Comparison of ENCODE assay signal across 1 cellular context in genomic region chr22:28799834-28800307, GRCh38.
TF ChIP-seq lines count a peak whose summit lies in the region.

No MANE protein-coding gene starts in this region.

TF ChIP-seq in K562, 482 proteins besides CTCF, POLR2A, EP300 and RAD21 (continued from another document and continues in another):
- TF ChIP-seq ZBTB12 (CRISPR knock-in tag; IDR thresholded peaks at IDR 0.05) = no peak
- no peak for TF ChIP-seq CCAR2 (IDR thresholded peaks at IDR 0.05; ENCODE audit: low read depth, low read length)
- no peak for TF ChIP-seq MTA2 (IDR thresholded peaks at IDR 0.05; ENCODE audit: low read depth)
- TF ChIP-seq SMC3 (conservative IDR thresholded peaks at IDR 0.05; ENCODE audit: insufficient read depth, low read depth, low read length) = no peak
- no peak for TF ChIP-seq PML (IDR thresholded peaks at IDR 0.05; ENCODE audit: low read length)
- no peak for TF ChIP-seq GATA2 (CRISPR knock-in tag; IDR thresholded peaks at IDR 0.05)
- 0 out of 2 replicates have a peak, but pooled peaks have one; percentile 15 for TF ChIP-seq KLF6 (CRISPR knock-in tag; IDR thresholded peaks at IDR 0.05; ENCODE audit: borderline replicate concordance)
- TF ChIP-seq LCOR (CRISPR knock-in tag; IDR thresholded peaks at IDR 0.05) = 0 out of 2 replicates have a peak, but pooled peaks have one; percentile 47
- TF ChIP-seq MED1 (CRISPR knock-in tag; IDR thresholded peaks at IDR 0.05; ENCODE audit: borderline replicate concordance) = no peak
- TF ChIP-seq ZFP91 (CRISPR knock-in tag; IDR thresholded peaks at IDR 0.05) = no peak
- TF ChIP-seq CEBPZ (IDR thresholded peaks at IDR 0.05; ENCODE audit: borderline replicate concordance, low read depth, low read length) = no peak
- TF ChIP-seq ARHGAP35 (IDR thresholded peaks at IDR 0.05; ENCODE audit: partially characterized antibody) = no peak
- peak; percentile 11; the same call in 1 of the 2 replicates for TF ChIP-seq TFAP4 (CRISPR knock-in tag; IDR thresholded peaks at IDR 0.05; ENCODE audit: borderline replicate concordance)
- peak; percentile 77 for TF ChIP-seq BRD4 (IDR thresholded peaks at IDR 0.05)
- peak; percentile 52; the same call in 1 of the 2 replicates for TF ChIP-seq FOXJ2 (tag; IDR thresholded peaks at IDR 0.05)
- no peak for TF ChIP-seq KDM5B (IDR thresholded peaks at IDR 0.05; ENCODE audit: insufficient replicate concordance, low read depth, low read length)
- peak; percentile 63 for TF ChIP-seq CHD1 (IDR thresholded peaks at IDR 0.05; ENCODE audit: low read length)
- no peak for TF ChIP-seq ATF1 (CRISPR knock-in tag; IDR thresholded peaks at IDR 0.05)
- TF ChIP-seq ATF1 (tag; IDR thresholded peaks at IDR 0.05) = no peak
- TF ChIP-seq ZNF511 (CRISPR knock-in tag; IDR thresholded peaks at IDR 0.05) = no peak
- no peak for TF ChIP-seq BRCA1 (IDR thresholded peaks at IDR 0.05)
- no peak for TF ChIP-seq BRCA1 (CRISPR knock-in tag; IDR thresholded peaks at IDR 0.05)
- no peak for TF ChIP-seq SIRT6 (IDR thresholded peaks at IDR 0.05; ENCODE audit: low read depth, low read length)
- no peak for TF ChIP-seq BHLHE40 (IDR thresholded peaks at IDR 0.05; ENCODE audit: low read length)
- TF ChIP-seq ZNF830 (CRISPR knock-in tag; IDR thresholded peaks at IDR 0.05) = no peak
- no peak for TF ChIP-seq ZBTB1 (CRISPR knock-in tag; IDR thresholded peaks at IDR 0.05; ENCODE audit: borderline replicate concordance, low read depth)
- TF ChIP-seq HMBOX1 (IDR thresholded peaks at IDR 0.05) = no peak
- TF ChIP-seq FIP1L1 (IDR thresholded peaks at IDR 0.05; ENCODE audit: low read depth, low read length, poor library complexity, severe bottlenecking) = peak; percentile 80
- no peak for TF ChIP-seq PTTG1 (tag; IDR thresholded peaks at IDR 0.05; ENCODE audit: low read depth)
- no peak for TF ChIP-seq JUND (IDR thresholded peaks at IDR 0.05; ENCODE audit: borderline replicate concordance, low read depth, low read length)
- TF ChIP-seq JUND (tag; IDR thresholded peaks at IDR 0.05; ENCODE audit: borderline replicate concordance, low read depth, low read length) = no peak
- no peak for TF ChIP-seq FOS (IDR thresholded peaks at IDR 0.05; ENCODE audit: extremely low read depth, insufficient read length)
- TF ChIP-seq SMAD4 (CRISPR knock-in tag; conservative IDR thresholded peaks at IDR 0.05) = no peak
- TF ChIP-seq POLR2AphosphoS5 (IDR thresholded peaks at IDR 0.05; ENCODE audit: control insufficient read depth, insufficient read depth, low read depth, low read length) = no peak
- no peak for TF ChIP-seq XRCC5 (IDR thresholded peaks at IDR 0.05; ENCODE audit: low read depth, low read length)
- no peak for TF ChIP-seq DNMT1 (IDR thresholded peaks at IDR 0.05)
- TF ChIP-seq ZNF639 (CRISPR knock-in tag; conservative IDR thresholded peaks at IDR 0.05 in 1 of 2, IDR thresholded peaks at IDR 0.05 in 1 of 2) = no peak
- TF ChIP-seq ZNF212 (CRISPR knock-in tag; IDR thresholded peaks at IDR 0.05) = no peak
- no peak for TF ChIP-seq NFYB (IDR thresholded peaks at IDR 0.05; ENCODE audit: extremely low read depth, insufficient read length)
- TF ChIP-seq POU5F1 (IDR thresholded peaks at IDR 0.05; ENCODE audit: borderline replicate concordance, low read depth, low read length, partially characterized antibody) = no peak
- TF ChIP-seq VEZF1 (CRISPR knock-in tag; IDR thresholded peaks at IDR 0.05) = no peak
- TF ChIP-seq NR2C2 (CRISPR knock-in tag; IDR thresholded peaks at IDR 0.05) = 0 out of 2 replicates have a peak, but pooled peaks have one; percentile 7
- no peak for TF ChIP-seq NR2C2 (tag; IDR thresholded peaks at IDR 0.05)
- TF ChIP-seq STAT6 (CRISPR knock-in tag; IDR thresholded peaks at IDR 0.05) = no peak
- TF ChIP-seq PPARD (CRISPR knock-in tag; IDR thresholded peaks at IDR 0.05) = no peak
- peak; percentile 92 for TF ChIP-seq CREB3L1 (IDR thresholded peaks at IDR 0.05; ENCODE audit: borderline replicate concordance, low read depth)
- TF ChIP-seq BCL6 (CRISPR knock-in tag; IDR thresholded peaks at IDR 0.05) = no peak
- no peak for TF ChIP-seq ETS2 (tag; IDR thresholded peaks at IDR 0.05; ENCODE audit: borderline replicate concordance, poor library complexity, severe bottlenecking)
- TF ChIP-seq ZNF445 (CRISPR knock-in tag; IDR thresholded peaks at IDR 0.05; ENCODE audit: low read depth) = no peak
- TF ChIP-seq ELF2 (CRISPR knock-in tag; IDR thresholded peaks at IDR 0.05) = no peak
